ENCODE assay signal across 14 cellular contexts in genomic region chr3:74393426-74393825, GRCh38.
DNase-seq lines count a peak whose midpoint lies in the region; TF ChIP-seq lines count a peak whose summit lies in the region.
"Had no signal": no experiment of that assay in that cellular context is flagged by ENCODE, and none has a peak within 500 bp of the region (broad histone marks: within the 10 kb centered on the region; RNA-seq: fewer than 3 reads in every experiment).

No MANE protein-coding gene starts in this region.

- DNase-seq in NCI-H146 (lab: John Stamatoyannopoulos, UW) (peak; percentile 0), NCI-H146 treated with DMSO at 0.1 percent for 48 hours (lab: John Stamatoyannopoulos, UW; ENCODE audit: unreplicated experiment) (no peak), NCI-H69 (lab: John Stamatoyannopoulos, UW) (peak; percentile 87), cerebellar cortex (ENCODE audit: low spot score) (peak; percentile 2), cortex of kidney (lab: John Stamatoyannopoulos, UW) (no peak), foreskin fibroblast (no peak)
- no peak for DNase-seq in stimulated activated CD4-positive, alpha-beta T cell treated with anti-CD3 and anti-CD28 coated beads, Interleukin-4, amount 100 ng/mL, for 24 hours
- DNase-seq: BE2C; C1 segment of cervical spinal cord; CD4-positive, CD25-positive, alpha-beta regulatory T cell; GDM1; GOT3; H7; HFFc6 had no signal

- TF ChIP-seq CTCF in foreskin fibroblast (IDR thresholded peaks at IDR 0.05; ENCODE audit: low read depth, low read length) = no peak

- H3K4me3 ChIP-seq in foreskin fibroblast (ENCODE audit: low read depth in 1 of 2, low read length in 2 of 2) = no peak overlapping the region

Comparison
In these comparisons a context has a peak if more than half of its experiments do, and no peak if none do; other contexts are left out.
1. DNase-seq: peak in NCI-H146 (single experiment), NCI-H69 (single experiment) and cerebellar cortex (single experiment); none in NCI-H146 treated with DMSO at 0.1 percent for 48 hours (single experiment), stimulated activated CD4-positive, alpha-beta T cell treated with anti-CD3 and anti-CD28 coated beads, Interleukin-4, amount 100 ng/mL, for 24 hours (single experiment), cortex of kidney (single experiment) and foreskin fibroblast (0 of 2).